In the genomic region with DNA sequence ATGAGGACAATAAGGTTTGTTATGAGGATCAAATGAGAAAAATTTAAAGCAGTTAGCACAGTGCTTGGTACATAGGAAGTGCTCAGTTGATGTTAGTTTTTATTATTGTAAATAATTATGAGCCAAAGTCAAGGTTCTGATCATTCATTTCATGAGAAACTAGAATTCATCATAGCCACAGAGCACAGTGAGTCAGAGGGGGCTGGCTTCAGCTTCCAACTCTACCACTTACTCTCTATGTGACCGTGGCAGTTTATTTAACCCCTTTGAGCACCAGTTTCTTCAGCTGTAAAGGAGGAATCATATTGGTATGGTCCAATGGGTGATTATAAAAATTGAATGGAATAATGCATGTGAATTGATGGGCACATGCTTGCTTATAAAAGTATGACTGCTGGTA, we compare ENCODE assay signal across 11 cellular contexts. TPM values are rescaled to one million over a fixed set of nuclear protein-coding genes. Genes with fewer than 3 reads are reported as not detected.
DNase-seq lines count a peak whose midpoint lies in the region; ATAC-seq and TF ChIP-seq lines count a peak whose summit lies in the region.
"Had no signal": no experiment of that assay in that cellular context is flagged by ENCODE, and none has a peak within 500 bp of the region (broad histone marks: within the 10 kb centered on the region; RNA-seq: fewer than 3 reads in every experiment).

No MANE protein-coding gene starts in this region.

- H3K9me3 ChIP-seq in psoas muscle: no peaks in the 10 kb centered on the region
- H3K9me3 ChIP-seq: uterus had no signal

- no peak for TF ChIP-seq CTCF in psoas muscle (IDR thresholded peaks at IDR 0.05)

- no peak overlapping the region for H3K27ac ChIP-seq in psoas muscle

- H3K4me1 ChIP-seq in psoas muscle: peaks cover 15% of the 10 kb centered on the region
- H3K4me1 ChIP-seq: uterus had no signal

- H3K36me3 ChIP-seq in psoas muscle (ENCODE audit: insufficient read depth in 1 of 2, low read depth in 1 of 2): peaks cover 0 to 8% of the 10 kb centered on the region in 2 donors
- H3K36me3 ChIP-seq: uterus had no signal

- ATAC-seq in HG02571 (IDR thresholded peaks at IDR 0.05; ENCODE audit: unreplicated experiment) (no peak), GM18907 (IDR thresholded peaks at IDR 0.05; ENCODE audit: unreplicated experiment) (no peak), psoas muscle (no peak)
- ATAC-seq: K562 had no signal

- H3K4me3 ChIP-seq in psoas muscle: no peak overlapping the region
- H3K4me3 ChIP-seq: K562, uterus had no signal

- 24 to 33% (median 27%) methylated on average over 1 of the region's 1 CpG for WGBS in psoas muscle, 3 donors

- intact Hi-C loops in psoas muscle (cut with DNase I): no loop called here

- no peaks in the 10 kb centered on the region for H3K27me3 ChIP-seq in psoas muscle (ENCODE audit: insufficient read depth in 3 of 3, low read length in 2 of 3)
- H3K27me3 ChIP-seq: uterus had no signal

- peak; percentile 75 for DNase-seq in ELR (ENCODE audit: low read depth)
- DNase-seq in activated CD4-positive, alpha-beta T cell treated with anti-CD3 and anti-CD28 coated beads for 48 hours: peak; percentile 67
- DNase-seq in dermis blood vessel endothelial cell: peak; percentile 75
- peak; percentile 58 for DNase-seq in stimulated activated CD4-positive, alpha-beta T cell treated with anti-CD3 and anti-CD28 coated beads, Interleukin-1b, Interleukin-23, amount 100 ng/mL, for 48 hours
- DNase-seq in NAMALWA (ENCODE audit: low spot score): no peak
- no peak for DNase-seq in psoas muscle
- DNase-seq: Right ventricle myocardium superior had no signal

RNA-seq across cellular contexts. Expression of gene KLHL3, which starts 39.4 kb away (rescaled TPM):
- 21.1 and 32.6 TPM in 2 replicates for total RNA-seq in dermis blood vessel endothelial cell
- total RNA-seq in psoas muscle: 1 to 10 TPM in 3 of 4 donors, under 1 TPM in 1; 0.86 to 4.3 (median 2.6) TPM
- 1 to 10 TPM in 1 of 3 donors, under 1 TPM in 2; 0.69 to 1.9 (median 0.79) TPM for polyA plus RNA-seq in psoas muscle

RNA-seq across cellular contexts. Expression of gene HNRNPA0, which starts 57.7 kb away (rescaled TPM):
- total RNA-seq in dermis blood vessel endothelial cell: 11.1 and 12.0 TPM in 2 replicates
- total RNA-seq in psoas muscle: 10 to 100 TPM; 11.5 to 19.2 (median 17.6) TPM
- 10 to 100 TPM; 12.2 to 13.3 (median 13.1) TPM for polyA plus RNA-seq in psoas muscle

Comparison
In these comparisons a context has a peak if more than half of its experiments do, and no peak if none do; other contexts are left out.
1. DNase-seq: peak in ELR (single experiment), activated CD4-positive, alpha-beta T cell treated with anti-CD3 and anti-CD28 coated beads for 48 hours (single experiment), dermis blood vessel endothelial cell (single experiment) and stimulated activated CD4-positive, alpha-beta T cell treated with anti-CD3 and anti-CD28 coated beads, Interleukin-1b, Interleukin-23, amount 100 ng/mL, for 48 hours (single experiment); none in NAMALWA (single experiment) and psoas muscle (0 of 2).